In the genomic region with DNA sequence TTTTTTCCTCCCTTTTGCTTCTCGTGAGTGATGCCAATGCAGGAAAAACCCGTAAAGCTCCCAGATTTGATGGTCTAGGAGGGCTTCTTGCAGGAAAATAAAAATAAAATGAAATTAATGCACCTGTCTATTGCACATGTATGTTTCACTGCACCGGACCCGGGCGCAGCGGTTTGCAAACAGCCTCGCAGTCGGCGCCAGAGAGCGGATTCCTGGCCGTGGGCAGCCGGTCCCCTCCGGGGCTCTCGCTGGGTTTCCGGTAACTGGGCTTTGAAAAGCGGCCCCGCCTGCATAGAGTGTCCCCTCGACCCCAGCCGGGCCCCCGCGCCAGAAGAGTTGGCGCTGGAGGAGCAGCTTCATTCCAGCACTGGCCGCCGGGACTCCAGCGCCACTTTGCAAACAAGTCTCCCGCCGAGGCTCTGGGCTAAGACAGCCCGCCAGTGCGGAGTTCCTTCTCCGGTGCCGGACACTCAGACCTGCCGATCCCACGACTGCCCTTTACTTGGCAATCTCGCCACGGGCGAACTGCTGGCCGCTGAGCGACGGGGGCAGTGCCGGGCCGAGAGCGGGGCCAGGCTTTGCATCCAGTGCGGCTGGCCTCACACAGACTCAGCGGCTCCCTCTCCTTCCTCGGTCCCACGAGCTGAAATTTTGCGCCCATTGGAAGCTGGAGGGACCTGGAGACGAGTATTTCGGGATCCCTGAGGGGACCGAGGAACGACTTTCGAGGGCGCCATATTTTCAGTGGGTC, we compare ENCODE assay signal across 7 cellular contexts. TPM values are rescaled to one million over a fixed set of nuclear protein-coding genes. Genes with fewer than 3 reads are reported as not detected.
DNase-seq lines count a peak whose midpoint lies in the region; ATAC-seq and TF ChIP-seq lines count a peak whose summit lies in the region.

No MANE protein-coding gene starts in this region.

- peak overlapping the region; percentile 90 for H3K4me3 Mint-ChIP-seq in osteocyte (ENCODE audit: unreplicated experiment)

- peak overlapping the region; percentile 79 for H3K27ac Mint-ChIP-seq in osteocyte (ENCODE audit: unreplicated experiment)

- no peaks in the 10 kb centered on the region for H3K27me3 ChIP-seq in OCI-LY3 (ENCODE audit: low read depth, low read length)
- H3K27me3 ChIP-seq in adipocyte (replicated peaks; ENCODE audit: control insufficient read depth, insufficient read depth, low read length), result no peaks in the 10 kb centered on the region
- H3K27me3 ChIP-seq in heart left ventricle, result peaks cover 0 to 23% (median 0%) of the 10 kb centered on the region in 9 donors

- H3K27ac ChIP-seq in OCI-LY3 (ENCODE audit: low read length) (no peak overlapping the region), heart left ventricle (peak overlapping the region; percentile 25 to 92 (median 83))

- intact Hi-C loops in heart left ventricle (cut with DNase I), result loop anchor here (2.0 to 10.0 kb wide), 19 partner anchors 61 to 352 kb away; no protein-coding TSS in a partner anchor

- TF ChIP-seq CTCF in HFF-Myc (IDR thresholded peaks at IDR 0.05; ENCODE audit: low read depth, low read length, missing control alignments) (no peak), OCI-LY3 (IDR thresholded peaks at IDR 0.05; ENCODE audit: low read depth, low read length) (no peak), heart left ventricle (IDR thresholded peaks at IDR 0.05) (peak in 1 of 12 donors; percentile 4), osteocyte (IDR thresholded peaks at IDR 0.05) (no peak)

- peak overlapping the region; percentile 80 for H3K4me2 ChIP-seq in OCI-LY3 (ENCODE audit: low read length)

- H3K36me3 ChIP-seq in OCI-LY3 (replicated peaks; ENCODE audit: low read depth, low read length) (no peaks in the 10 kb centered on the region), adipocyte (ENCODE audit: control insufficient read depth, insufficient read depth, low read length, severe bottlenecking) (no peaks in the 10 kb centered on the region), heart left ventricle (no peaks in the 10 kb centered on the region)

- H3K36me3 Mint-ChIP-seq in osteocyte (ENCODE audit: unreplicated experiment), result no peaks in the 10 kb centered on the region

- DNase-seq in GDM1 (lab: John Stamatoyannopoulos, UW), result peak; percentile 11
- DNase-seq in HFF-Myc (ENCODE audit: extremely low read depth, low read depth), result no peak
- peak; percentile 71 for DNase-seq in adipocyte (ENCODE audit: low read depth)
- peak; percentile 35 to 72 (median 50) for DNase-seq in heart left ventricle
- DNase-seq in osteocyte (ENCODE audit: extremely low spot score, unreplicated experiment), result no peak
- DNase-seq in NCI-H128 (lab: John Stamatoyannopoulos, UW; ENCODE audit: unreplicated experiment), result no peak

- peaks cover 4% of the 10 kb centered on the region for H3K27me3 Mint-ChIP-seq in osteocyte (ENCODE audit: unreplicated experiment)

- H3K9ac ChIP-seq in OCI-LY3 (ENCODE audit: low read length), result peak overlapping the region; percentile 68
- peak overlapping the region; percentile 99 for H3K9ac ChIP-seq in adipocyte (ENCODE audit: low read length)

- H3K4me1 Mint-ChIP-seq in osteocyte (ENCODE audit: unreplicated experiment), result peaks cover 18% of the 10 kb centered on the region

- H3K79me2 ChIP-seq in OCI-LY3 (ENCODE audit: low read length), result peaks cover 17% of the 10 kb centered on the region

- H3K9me3 Mint-ChIP-seq in osteocyte (ENCODE audit: unreplicated experiment), result no peaks in the 10 kb centered on the region

- H3K4me3 ChIP-seq in HFF-Myc (replicated peaks; ENCODE audit: low read depth, low read length), result peak overlapping the region; percentile 96
- peak overlapping the region; percentile 93 for H3K4me3 ChIP-seq in OCI-LY3 (ENCODE audit: low read length)
- H3K4me3 ChIP-seq in adipocyte (ENCODE audit: low read length), result peak overlapping the region; percentile 99
- H3K4me3 ChIP-seq in heart left ventricle, result peak overlapping the region; percentile 72 to 97 (median 92)

- H4K20me1 ChIP-seq in OCI-LY3 (ENCODE audit: insufficient read depth, low read length), result no peaks in the 10 kb centered on the region

- peak; percentile 14 to 65 (median 54) for ATAC-seq in heart left ventricle

- H3K9me3 ChIP-seq in OCI-LY3 (ENCODE audit: insufficient read depth, low read length) (no peaks in the 10 kb centered on the region), adipocyte (ENCODE audit: control insufficient read depth, low read length) (no peaks in the 10 kb centered on the region), heart left ventricle (no peaks in the 10 kb centered on the region)

- peak overlapping the region; percentile 84 for H2AFZ ChIP-seq in OCI-LY3 (ENCODE audit: low read depth, low read length)

- TF ChIP-seq POLR2A in heart left ventricle (IDR thresholded peaks at IDR 0.05), result no peak

- WGBS in heart left ventricle, 4 donors, result 0% methylated on average over 41 to 53 of the region's 53 CpGs

- H3K4me1 ChIP-seq in OCI-LY3 (ENCODE audit: low read length) (peaks cover 6% of the 10 kb centered on the region), adipocyte (ENCODE audit: control insufficient read depth, insufficient read depth, low read length) (peaks cover 39% of the 10 kb centered on the region), heart left ventricle (peaks cover 0 to 25% (median 13%) of the 10 kb centered on the region in 12 donors)

RNA-seq across cellular contexts. Expression of a gene that starts 0.6 kb away (rescaled TPM):
- 10 to 100 TPM; 24.5 to 60.9 (median 52.3) TPM for total RNA-seq in heart left ventricle
- polyA plus RNA-seq in heart left ventricle, result 10 to 100 TPM in 1 of 2 donors, 1 to 10 TPM in 1; 8.9 to 41.5 TPM
- total RNA-seq in osteocyte, result 9.9 and 10.4 TPM in 2 replicates

Comparison
In these comparisons a context has a peak if more than half of its experiments do, and no peak if none do; other contexts are left out.
1. DNase-seq: peak in GDM1 (single experiment), adipocyte (single experiment) and heart left ventricle (5 of 5); none in HFF-Myc (single experiment), osteocyte (single experiment) and NCI-H128 (single experiment).
2. Peak in every context shown above with its lines, with median percentiles within 50 percentile points of each other: H3K4me3 ChIP-seq.